ENCODE assay signal across 10 cellular contexts in genomic region chr5:125277494-125278154, GRCh38.
DNase-seq lines count a peak whose midpoint lies in the region; ATAC-seq and TF ChIP-seq lines count a peak whose summit lies in the region.
"Had no signal": no experiment of that assay in that cellular context is flagged by ENCODE, and none has a peak within 500 bp of the region (broad histone marks: within the 10 kb centered on the region; RNA-seq: fewer than 3 reads in every experiment).

No MANE protein-coding gene starts in this region.

- no peaks in the 10 kb centered on the region for H3K9me2 ChIP-seq in HCT116 (ENCODE audit: insufficient read depth)

- H3K4me1 ChIP-seq in HCT116 (ENCODE audit: control insufficient read depth in 1 of 2, insufficient read depth in 2 of 2, low read length in 2 of 2) (peaks cover 9 to 29% of the 10 kb centered on the region in 2 experiments), upper lobe of right lung (no peaks in the 10 kb centered on the region), tibial nerve (no peaks in the 10 kb centered on the region)

- 87 to 93% methylated on average over 3 of the region's 3 CpGs for WGBS in tibial nerve, 2 donors

- POLR2A ChIA-PET in HCT116 (lab: Charles Lee), result no interaction called here

- H3K79me2 ChIP-seq in HCT116 (ENCODE audit: insufficient read depth, low read length), result no peaks in the 10 kb centered on the region

- RAD21 ChIA-PET in HCT116 (lab: Charles Lee; ENCODE audit: low non-redundant PET in 1 of 2, low total read pairs in 2 of 2, uncharacterized antibody in 2 of 2, unreplicated experiment in 2 of 2), result no interaction called here

- H3K9ac ChIP-seq in HCT116 (ENCODE audit: low read length), result no peak overlapping the region

- TF ChIP-seq POLR2A in HCT116 (IDR thresholded peaks at IDR 0.05; ENCODE audit: borderline replicate concordance, extremely low read depth, insufficient read depth, insufficient read length) (no peak), tibial nerve (IDR thresholded peaks at IDR 0.05) (no peak)

- ATAC-seq in HCT116 (peak; percentile 97), upper lobe of right lung (peak; percentile 42), GM21737 (IDR thresholded peaks at IDR 0.05; ENCODE audit: unreplicated experiment) (no peak)

- CTCF ChIA-PET in HCT116 (lab: Charles Lee), result no interaction called here

- H3K36me3 ChIP-seq in HCT116 (ENCODE audit: control insufficient read depth in 1 of 2, insufficient read depth in 2 of 2, low read length in 2 of 2) (no peaks in the 10 kb centered on the region), upper lobe of right lung (no peaks in the 10 kb centered on the region), tibial nerve (no peaks in the 10 kb centered on the region)

- BruUV-seq in HCT116 (replicated peaks; lab: Mats Ljungman, UMichigan), result no TSS peak

- intact Hi-C loops in HCT116 (cut with micrococcal nuclease) (no loop called here), upper lobe of right lung (cut with DNase I) (no loop called here)

- H4K20me1 ChIP-seq in HCT116 (ENCODE audit: insufficient read depth), result no peaks in the 10 kb centered on the region

- H3K27ac ChIP-seq in HCT116 (ENCODE audit: low read depth, low read length) (peak overlapping the region; percentile 19; the same call in 1 of the 2 replicates), upper lobe of right lung (no peak overlapping the region), tibial nerve (no peak overlapping the region)
- H3K27ac ChIP-seq: coronary artery had no signal

- DNase-seq in HCT116 (ENCODE audit: low read depth, low spot score) (peak; percentile 72), SW480 (ENCODE audit: low spot score) (peak; percentile 87), glomerular visceral epithelial cell (ENCODE audit: extremely low spot score) (peak; percentile 89), upper lobe of right lung (no peak), tibial nerve (ENCODE audit: low spot score in 2 of 2) (no peak)
- DNase-seq in activated CD4-positive, alpha-beta T cell treated with anti-CD3 and anti-CD28 coated beads, Interleukin-2, amount 50 U/mL, for 4 hours, result no peak
- DNase-seq: activated T-cell treated with anti-CD3 and anti-CD28 coated beads, Interleukin-2, amount 50 U/mL, for 1 hour; posterior cingulate gyrus had no signal

- H3K27me3 ChIP-seq in HCT116 (ENCODE audit: insufficient read depth, low read length) (no peaks in the 10 kb centered on the region), upper lobe of right lung (no peaks in the 10 kb centered on the region), tibial nerve (no peaks in the 10 kb centered on the region)

- TF ChIP-seq RAD21 in HCT116 (IDR thresholded peaks at IDR 0.05; ENCODE audit: low read depth), result 0 out of 2 replicates have a peak, but pooled peaks have one; percentile 2

- H3K4me3 ChIP-seq in HCT116 (replicated peaks in 1 of 2; ENCODE audit: low read depth in 1 of 2, low read length in 2 of 2) (peak overlapping the region in 1 of 2 experiments; percentile 24; a peak in 2 of 4 replicates), upper lobe of right lung (no peak overlapping the region), tibial nerve (no peak overlapping the region)
- H3K4me3 ChIP-seq: coronary artery had no signal

- no peak for TF ChIP-seq EP300 in tibial nerve (IDR thresholded peaks at IDR 0.05)

- peak overlapping the region; percentile 64 for H3K4me2 ChIP-seq in HCT116 (ENCODE audit: low read length)

- H2AFZ ChIP-seq in HCT116 (ENCODE audit: low read depth, low read length, poor library complexity, severe bottlenecking), result peak overlapping the region; percentile 90

- H3K9me3 ChIP-seq in HCT116 (ENCODE audit: control insufficient read depth in 1 of 2, insufficient read depth in 1 of 2, low read depth in 1 of 2, low read length in 2 of 2) (no peaks in the 10 kb centered on the region), upper lobe of right lung (no peaks in the 10 kb centered on the region), tibial nerve (no peaks in the 10 kb centered on the region)

- no peak for TF ChIP-seq CTCF in HCT116 (IDR thresholded peaks at IDR 0.05 in 2 of 3, conservative IDR thresholded peaks at IDR 0.05 in 1 of 3; ENCODE audit: borderline replicate concordance in 1 of 3, insufficient read depth in 1 of 3, low read depth in 2 of 3, low read length in 2 of 3)
- TF ChIP-seq CTCF in upper lobe of right lung (IDR thresholded peaks at IDR 0.05), result no peak
- no peak for TF ChIP-seq CTCF in tibial nerve (IDR thresholded peaks at IDR 0.05)

TF ChIP-seq in HCT116, 20 proteins besides CTCF, POLR2A, EP300 and RAD21:
- TF ChIP-seq POLR2AphosphoS5 (IDR thresholded peaks at IDR 0.05; ENCODE audit: low read depth, low read length) (no peak), CEBPB (IDR thresholded peaks at IDR 0.05; ENCODE audit: low read depth) (no peak), SP1 (IDR thresholded peaks at IDR 0.05; ENCODE audit: low read depth) (peak; percentile 80), CBX3 (IDR thresholded peaks at IDR 0.05; ENCODE audit: low read depth) (peak; percentile 78; the same call in 1 of the 2 replicates), ZNF274 (IDR thresholded peaks at IDR 0.05; ENCODE audit: low read depth, low read length) (no peak), SIN3A (IDR thresholded peaks at IDR 0.05; ENCODE audit: low read depth) (no peak), MAX (IDR thresholded peaks at IDR 0.05) (no peak; the same call in 1 of the 2 replicates), EZH2 (IDR thresholded peaks at IDR 0.05) (no peak), ZBTB33 (IDR thresholded peaks at IDR 0.05; ENCODE audit: extremely low read depth, insufficient replicate concordance, low read length) (no peak), EZH2phosphoT487 (IDR thresholded peaks at IDR 0.05; ENCODE audit: borderline replicate concordance) (no peak), YY1 (IDR thresholded peaks at IDR 0.05; ENCODE audit: extremely low read depth, insufficient replicate concordance, low read depth, low read length) (no peak), ZFX (IDR thresholded peaks at IDR 0.05) (no peak), ELF1 (IDR thresholded peaks at IDR 0.05; ENCODE audit: borderline replicate concordance, low read depth) (no peak), SRF (IDR thresholded peaks at IDR 0.05; ENCODE audit: low read depth) (0 out of 2 replicates have a peak, but pooled peaks have one; percentile 17), FOSL1 (IDR thresholded peaks at IDR 0.05; ENCODE audit: low read depth) (peak; percentile 98), TCF7L2 (IDR thresholded peaks at IDR 0.05; ENCODE audit: borderline replicate concordance, extremely low read depth, insufficient read depth, insufficient read length) (no peak), JUND (IDR thresholded peaks at IDR 0.05) (peak; percentile 96), ATF3 (IDR thresholded peaks at IDR 0.05) (0 out of 2 replicates have a peak, but pooled peaks have one; percentile 41), REST (IDR thresholded peaks at IDR 0.05; ENCODE audit: low read depth) (no peak), EGR1 (IDR thresholded peaks at IDR 0.05; ENCODE audit: low read depth) (no peak)

Comparison
In these comparisons a context has a peak if more than half of its experiments do, and no peak if none do; other contexts are left out.
1. DNase-seq: peak in HCT116 (single experiment), SW480 (single experiment) and glomerular visceral epithelial cell (single experiment); none in upper lobe of right lung (single experiment), activated CD4-positive, alpha-beta T cell treated with anti-CD3 and anti-CD28 coated beads, Interleukin-2, amount 50 U/mL, for 4 hours (0 of 2) and tibial nerve (0 of 2).